21 cellular contexts compared by ENCODE assay signal in the genomic region with DNA sequence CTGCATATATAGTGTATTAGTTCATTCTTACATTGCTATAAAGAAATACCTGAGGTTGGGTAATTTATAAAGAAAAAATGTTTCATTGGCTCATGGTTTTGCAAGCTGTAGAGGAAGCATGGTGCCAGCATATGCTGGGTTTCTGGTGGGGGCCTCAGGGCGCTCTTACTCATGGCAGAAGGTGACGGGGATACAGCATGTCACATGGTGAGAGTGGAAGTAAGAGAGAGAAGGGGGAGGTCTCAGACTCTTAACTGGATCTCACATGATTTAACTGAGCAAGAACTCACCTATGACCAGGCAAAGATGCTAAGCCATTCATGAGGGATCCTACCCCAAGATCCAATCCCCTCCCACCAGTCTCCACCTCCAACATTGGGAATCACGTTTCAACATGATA. TPM values are rescaled to one million over a fixed set of nuclear protein-coding genes. Genes with fewer than 3 reads are reported as not detected.
"Had no signal": no experiment of that assay in that cellular context is flagged by ENCODE, and none has a peak within 500 bp of the region (broad histone marks: within the 10 kb centered on the region; RNA-seq: fewer than 3 reads in every experiment).

No MANE protein-coding gene starts in this region.

- H3K4me3 ChIP-seq: K562 had no signal

- DNase-seq: activated CD4-positive, alpha-beta T cell treated with anti-CD3 and anti-CD28 coated beads for 48 hours; activated CD4-positive, alpha-beta T cell treated with anti-CD3 and anti-CD28 coated beads, Interleukin-2, amount 50 U/mL, for 48 hours; activated CD4-positive, CD25-positive, alpha-beta regulatory T cell treated with anti-CD3 and anti-CD28 coated beads, Interleukin-2, amount 50 U/mL, for 72 hours; activated CD8-positive, alpha-beta memory T cell treated with anti-CD3 and anti-CD28 coated beads, Interleukin-2, amount 10 ng/mL, durations not matched to agents 7 days and 5 days; activated effector memory CD4-positive, alpha-beta T cell treated with Interleukin-2 at 50 U/mL for 16 hours; activated naive CD4-positive, alpha-beta T cell; activated T-cell treated with anti-CD3 and anti-CD28 coated beads, Interleukin-2, amount 50 U/mL, for 24 hours; aorta; Karpas-422; NCI-H1048; NCI-H2171 treated with DMSO at 0.1 percent for 48 hours; NCI-H345; NCI-H510A; NCI-H526 treated with DMSO at 0.1 percent for 48 hours; NK-92 treated with Interleukin-12 subunit alpha and Interleukin-12 subunit beta, amount 100 ng/mL, for 24 hours; OCI-M1; SIG-M5; T-helper 17 cell; T-helper 9 cell had no signal

- ATAC-seq: activated CD8-positive, alpha-beta memory T cell treated with anti-CD3 and anti-CD28 coated beads, Interleukin-2, amount 10 ng/mL, durations not matched to agents 7 days and 5 days; K562; T-helper 17 cell; WTC11 had no signal

RNA-seq across cellular contexts. Expression of gene PAWR, which starts 15.9 kb away (rescaled TPM):
- polyA plus RNA-seq: K562 had no signal
